ENCODE assay signal across 12 cellular contexts in the genomic region with DNA sequence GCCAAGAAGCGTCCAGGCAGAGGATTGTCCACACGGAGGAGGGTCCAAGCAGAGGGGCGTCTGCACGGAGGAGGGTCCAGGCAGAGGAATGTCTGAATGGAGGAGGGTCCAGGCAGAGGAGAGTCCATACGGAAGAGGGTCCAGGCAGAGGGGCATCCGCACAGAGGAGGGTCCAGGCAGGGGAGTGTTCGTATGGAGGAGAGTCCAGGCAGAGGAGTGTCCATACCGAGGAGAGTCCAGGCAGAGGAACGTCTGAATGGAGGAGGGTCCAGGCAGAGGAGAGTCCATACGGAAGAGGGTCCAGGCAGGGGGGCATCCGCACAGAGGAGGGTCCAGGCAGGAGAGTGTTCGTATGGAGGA. TPM values are rescaled to one million over a fixed set of nuclear protein-coding genes. Genes with fewer than 3 reads are reported as not detected.
DNase-seq lines count a peak whose midpoint lies in the region; TF ChIP-seq lines count a peak whose summit lies in the region.
"Not testable (repeated sequence)": the region's sequence is repeated elsewhere in the genome, so short reads cannot be mapped to it uniquely, and the experiment has no call there.
"Had no signal": no experiment of that assay in that cellular context is flagged by ENCODE, and none has a peak within 500 bp of the region (broad histone marks: within the 10 kb centered on the region; RNA-seq: fewer than 3 reads in every experiment).

No MANE protein-coding gene starts in this region.

- not testable (repeated sequence) for H3K9me3 Mint-ChIP-seq in chondrocyte (ENCODE audit: low read depth); glutamatergic neuron (ENCODE audit: unreplicated experiment)

- not testable (repeated sequence) for H3K9ac ChIP-seq in BLaER1

- not testable (repeated sequence) for H3K36me3 Mint-ChIP-seq in chondrocyte (ENCODE audit: low read depth); glutamatergic neuron (ENCODE audit: unreplicated experiment)

- not testable (repeated sequence) for H3K4me3 Mint-ChIP-seq in chondrocyte (ENCODE audit: unreplicated experiment); glutamatergic neuron (ENCODE audit: unreplicated experiment)

- not testable (repeated sequence) for H4K20me1 ChIP-seq in BLaER1

- DNase-seq in chondrocyte (ENCODE audit: low spot score) (peak; percentile 74), glutamatergic neuron (peak; percentile 9), posterior vena cava (ENCODE audit: low spot score) (peak; percentile 15)

- H3K4me1 Mint-ChIP-seq in chondrocyte (ENCODE audit: low read depth), result not testable (repeated sequence)
- H3K4me1 Mint-ChIP-seq in glutamatergic neuron (ENCODE audit: low read depth, unreplicated experiment), result peaks cover 19% of the 10 kb centered on the region

- intact Hi-C loops in posterior vena cava (cut with DNase I), result not testable (repeated sequence)

- TF ChIP-seq CTCF in chondrocyte (IDR thresholded peaks at IDR 0.05); glutamatergic neuron (IDR thresholded peaks at IDR 0.05; ENCODE audit: partially characterized antibody, unreplicated experiment): not testable (repeated sequence)

- H3K4me2 ChIP-seq in BLaER1, result 0 out of 2 replicates have a peak overlapping the region, but pooled peaks have one; percentile 34

- peaks cover 21% of the 10 kb centered on the region for H3K4me1 ChIP-seq in BLaER1

- not testable (repeated sequence) for H3K27ac ChIP-seq in BLaER1
- H3K27ac ChIP-seq in angular gyrus (ENCODE audit: low read depth, low read length) (peak overlapping the region; percentile 56), layer of hippocampus (ENCODE audit: low read depth, low read length) (peak overlapping the region; percentile 79), temporal lobe (ENCODE audit: low read depth, low read length) (peak overlapping the region; percentile 72)

- not testable (repeated sequence) for H3K27me3 Mint-ChIP-seq in chondrocyte (ENCODE audit: low read depth)
- peaks cover 14% of the 10 kb centered on the region for H3K27me3 Mint-ChIP-seq in glutamatergic neuron (ENCODE audit: unreplicated experiment)

- H3K27me3 ChIP-seq in BLaER1; layer of hippocampus (ENCODE audit: control insufficient read depth, insufficient read depth, low read length): not testable (repeated sequence)

- H3K9me3 ChIP-seq in BLaER1, result not testable (repeated sequence)

- H3K36me3 ChIP-seq in BLaER1, result not testable (repeated sequence)

- not testable (repeated sequence) for H3K27ac Mint-ChIP-seq in chondrocyte (ENCODE audit: unreplicated experiment)
- H3K27ac Mint-ChIP-seq in glutamatergic neuron (ENCODE audit: unreplicated experiment), result peak overlapping the region; percentile 23

- not testable (repeated sequence) for H3K4me3 ChIP-seq in BLaER1

RNA-seq across cellular contexts. Expression of gene F7, which starts 25.9 kb away (rescaled TPM):
- total RNA-seq in chondrocyte (0.34 to 0.85 TPM (median 0.60 TPM) in 3 replicates), glutamatergic neuron (ENCODE audit: unreplicated experiment) (not detected), posterior vena cava (under 1 TPM in 1 of 2 donors, not detected in 1; 0.10 TPM), temporal lobe (0.49 TPM)
- total RNA-seq: B cell; CD4-positive, alpha-beta T cell; GM12878; GM23248 had no signal

RNA-seq across cellular contexts. Expression of gene F10, which starts 42.9 kb away (rescaled TPM):
- 1.9 to 2.0 TPM in 2 of 3 replicates, not detected in the other for total RNA-seq in chondrocyte
- total RNA-seq in glutamatergic neuron (ENCODE audit: unreplicated experiment), result 0.74 TPM
- total RNA-seq in posterior vena cava, result 10 to 100 TPM; 19.8 to 48.4 TPM
- total RNA-seq in temporal lobe, result 0.74 TPM
- total RNA-seq: B cell; CD4-positive, alpha-beta T cell; CD8-positive, alpha-beta memory T cell; GM12878 had no signal

Comparison
In these comparisons a context has a peak if more than half of its experiments do, and no peak if none do; other contexts are left out.
1. DNase-seq: peak in every context shown above with its lines; median percentile 74 in chondrocyte; 15 in posterior vena cava; 9 in glutamatergic neuron.